32 cellular contexts compared by ENCODE assay signal in the genomic region with DNA sequence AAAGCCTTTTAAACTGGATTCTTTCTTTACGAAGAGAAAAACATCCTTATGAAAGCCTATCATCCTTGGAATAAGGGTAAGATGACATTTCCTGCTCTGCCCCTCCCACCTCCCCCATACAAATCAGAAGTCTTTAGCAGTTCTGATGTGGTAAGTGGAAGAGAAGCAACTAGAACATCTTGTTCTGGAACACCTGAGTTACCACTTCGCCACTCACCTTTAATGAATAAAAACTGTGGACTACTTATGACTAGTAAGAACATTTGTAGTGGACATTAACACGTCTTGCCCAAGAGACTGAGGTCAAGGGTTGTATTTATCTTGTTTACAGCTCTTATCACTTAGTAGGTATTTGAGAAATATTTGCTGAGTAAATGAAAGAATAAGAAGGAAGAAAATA. TPM values are rescaled to one million over a fixed set of nuclear protein-coding genes. Genes with fewer than 3 reads are reported as not detected.
"Had no signal": no experiment of that assay in that cellular context is flagged by ENCODE, and none has a peak within 500 bp of the region (broad histone marks: within the 10 kb centered on the region; RNA-seq: fewer than 3 reads in every experiment).

No MANE protein-coding gene starts in this region.

- H3K27ac Mint-ChIP-seq: activated CD4-positive, alpha-beta T cell treated with anti-CD3 and anti-CD28 coated beads, Interleukin-2, amount 10 ng/mL, durations not matched to agents 7 days and 5 days; activated CD8-positive, alpha-beta T cell treated with anti-CD3 and anti-CD28 coated beads for 36 hours; activated T-helper 17 cell treated with anti-CD3 and anti-CD28 coated beads, Interleukin-2, amount 50 U/mL, for 72 hours; natural killer cell; neural progenitor cell; T-helper 17 cell; type B pancreatic cell had no signal

- H3K4me1 ChIP-seq: neural progenitor cell had no signal

- DNase-seq: activated CD4-positive, alpha-beta T cell treated with anti-CD3 and anti-CD28 coated beads, Interleukin-2, amount 10 ng/mL, durations not matched to agents 7 days and 5 days; activated CD4-positive, CD25-positive, alpha-beta regulatory T cell treated with anti-CD3 and anti-CD28 coated beads, Interleukin-2, amount 50 U/mL, for 72 hours; activated CD8-positive, alpha-beta T cell treated with anti-CD3 and anti-CD28 coated beads for 36 hours; activated T-cell treated with anti-CD3 and anti-CD28 coated beads, Interleukin-2, amount 50 U/mL, for 4 hours; effector CD8-positive, alpha-beta T cell; esophagus squamous epithelium; foreskin melanocyte; heart right ventricle; kidney glomerular epithelial cell; natural killer cell; occipital lobe; stimulated activated CD4-positive, alpha-beta T cell treated with anti-CD3 and anti-CD28 coated beads, Interleukin-15, amount 100 ng/mL, for 24 hours; stimulated activated CD4-positive, alpha-beta T cell treated with anti-CD3 and anti-CD28 coated beads, Interleukin-2, amount 100 ng/mL, for 48 hours; stimulated activated naive CD8-positive, alpha-beta T cell treated with anti-CD3 and anti-CD28 coated beads, Interleukin-15, Interleukin-2, amounts not matched to agents 100 U/mL and 50 U/mL, for 24 hours; SW 1271; T-helper 17 cell; T1000 had no signal

- H3K36me3 ChIP-seq: esophagus squamous epithelium, heart right ventricle, neural progenitor cell, right atrium auricular region, thoracic aorta had no signal

- H3K9me3 Mint-ChIP-seq: activated CD4-positive, alpha-beta T cell treated with anti-CD3 and anti-CD28 coated beads, Interleukin-2, amount 10 ng/mL, durations not matched to agents 7 days and 5 days; activated CD8-positive, alpha-beta T cell treated with anti-CD3 and anti-CD28 coated beads for 36 hours; activated T-cell treated with anti-CD3 and anti-CD28 coated beads, Interleukin-2, amount 50 U/mL, for 4 hours; activated T-helper 17 cell treated with anti-CD3 and anti-CD28 coated beads, Interleukin-2, amount 50 U/mL, for 72 hours; central memory CD8-positive, alpha-beta T cell; natural killer cell; type B pancreatic cell had no signal

- H3K4me3 Mint-ChIP-seq: activated CD4-positive, alpha-beta T cell treated with anti-CD3 and anti-CD28 coated beads, Interleukin-2, amount 10 ng/mL, durations not matched to agents 7 days and 5 days; activated CD8-positive, alpha-beta T cell treated with anti-CD3 and anti-CD28 coated beads for 36 hours; activated T-cell treated with anti-CD3 and anti-CD28 coated beads, Interleukin-2, amount 50 U/mL, for 4 hours; activated T-helper 17 cell treated with anti-CD3 and anti-CD28 coated beads, Interleukin-2, amount 50 U/mL, for 72 hours; central memory CD8-positive, alpha-beta T cell; natural killer cell; neural progenitor cell; T-helper 17 cell; type B pancreatic cell had no signal

- ATAC-seq: activated CD8-positive, alpha-beta T cell treated with anti-CD3 and anti-CD28 coated beads for 36 hours; activated T-cell treated with anti-CD3 and anti-CD28 coated beads, Interleukin-2, amount 50 U/mL, for 4 hours; activated T-helper 17 cell treated with anti-CD3 and anti-CD28 coated beads, Interleukin-2, amount 50 U/mL, for 72 hours; heart right ventricle; left lobe of liver; natural killer cell; stimulated activated naive CD8-positive, alpha-beta T cell treated with anti-CD3 and anti-CD28 coated beads, Interleukin-15, Interleukin-2, amounts not matched to agents 100 U/mL and 50 U/mL, for 24 hours; T-helper 17 cell had no signal

- H3K27me3 Mint-ChIP-seq: activated CD4-positive, alpha-beta T cell treated with anti-CD3 and anti-CD28 coated beads, Interleukin-2, amount 10 ng/mL, durations not matched to agents 7 days and 5 days; activated CD8-positive, alpha-beta T cell treated with anti-CD3 and anti-CD28 coated beads for 36 hours; activated T-helper 17 cell treated with anti-CD3 and anti-CD28 coated beads, Interleukin-2, amount 50 U/mL, for 72 hours; central memory CD8-positive, alpha-beta T cell; T-helper 17 cell had no signal

- H3K9me3 ChIP-seq: esophagus squamous epithelium, heart right ventricle, right atrium auricular region, thoracic aorta had no signal

- H3K4me1 Mint-ChIP-seq: activated T-helper 17 cell treated with anti-CD3 and anti-CD28 coated beads, Interleukin-2, amount 50 U/mL, for 72 hours had no signal

- H3K4me2 ChIP-seq: neural progenitor cell had no signal

- H3K27me3 ChIP-seq: esophagus squamous epithelium, right atrium auricular region had no signal

- H3K4me3 ChIP-seq: esophagus squamous epithelium, heart right ventricle, neural progenitor cell, right atrium auricular region, SK-N-MC, thoracic aorta had no signal

- H3K36me3 Mint-ChIP-seq: natural killer cell, neural progenitor cell, type B pancreatic cell had no signal

- H2AFZ ChIP-seq: neural progenitor cell had no signal

- H3K27ac ChIP-seq: epithelial cell of prostate, esophagus squamous epithelium, heart right ventricle, neural progenitor cell, right atrium auricular region, SK-N-MC, thoracic aorta had no signal

RNA-seq across cellular contexts. Expression of a gene that starts 4.3 kb away (rescaled TPM):
- total RNA-seq: dermis microvascular lymphatic vessel endothelial cell, heart right ventricle, mesenteric fat pad had no signal

RNA-seq across cellular contexts. Expression of a gene that starts 45.1 kb away (rescaled TPM):
- total RNA-seq: activated CD4-positive, alpha-beta T cell treated with anti-CD3 and anti-CD28 coated beads, Interleukin-2, amount 10 ng/mL, durations not matched to agents 7 days and 5 days; activated CD8-positive, alpha-beta T cell treated with anti-CD3 and anti-CD28 coated beads for 36 hours; activated T-cell treated with anti-CD3 and anti-CD28 coated beads, Interleukin-2, amount 50 U/mL, for 4 hours; activated T-helper 17 cell treated with anti-CD3 and anti-CD28 coated beads, Interleukin-2, amount 50 U/mL, for 72 hours; bronchial epithelial cell; dermis microvascular lymphatic vessel endothelial cell; esophagus squamous epithelium; glomerular endothelial cell; heart right ventricle; left lobe of liver; lung microvascular endothelial cell; mesenteric fat pad; natural killer cell; occipital lobe; pulmonary artery endothelial cell; right atrium auricular region; T-helper 17 cell; thoracic aorta had no signal

RNA-seq across cellular contexts. Expression of a gene that starts 50.2 kb away (rescaled TPM):
- total RNA-seq: activated CD4-positive, alpha-beta T cell treated with anti-CD3 and anti-CD28 coated beads, Interleukin-2, amount 10 ng/mL, durations not matched to agents 7 days and 5 days; activated CD8-positive, alpha-beta T cell treated with anti-CD3 and anti-CD28 coated beads for 36 hours; activated T-cell treated with anti-CD3 and anti-CD28 coated beads, Interleukin-2, amount 50 U/mL, for 4 hours; activated T-helper 17 cell treated with anti-CD3 and anti-CD28 coated beads, Interleukin-2, amount 50 U/mL, for 72 hours; bronchial epithelial cell; dermis microvascular lymphatic vessel endothelial cell; esophagus squamous epithelium; glomerular endothelial cell; heart right ventricle; left lobe of liver; lung microvascular endothelial cell; mesenteric fat pad; natural killer cell; occipital lobe; pulmonary artery endothelial cell; T-helper 17 cell; thoracic aorta had no signal
